In the genomic region with DNA sequence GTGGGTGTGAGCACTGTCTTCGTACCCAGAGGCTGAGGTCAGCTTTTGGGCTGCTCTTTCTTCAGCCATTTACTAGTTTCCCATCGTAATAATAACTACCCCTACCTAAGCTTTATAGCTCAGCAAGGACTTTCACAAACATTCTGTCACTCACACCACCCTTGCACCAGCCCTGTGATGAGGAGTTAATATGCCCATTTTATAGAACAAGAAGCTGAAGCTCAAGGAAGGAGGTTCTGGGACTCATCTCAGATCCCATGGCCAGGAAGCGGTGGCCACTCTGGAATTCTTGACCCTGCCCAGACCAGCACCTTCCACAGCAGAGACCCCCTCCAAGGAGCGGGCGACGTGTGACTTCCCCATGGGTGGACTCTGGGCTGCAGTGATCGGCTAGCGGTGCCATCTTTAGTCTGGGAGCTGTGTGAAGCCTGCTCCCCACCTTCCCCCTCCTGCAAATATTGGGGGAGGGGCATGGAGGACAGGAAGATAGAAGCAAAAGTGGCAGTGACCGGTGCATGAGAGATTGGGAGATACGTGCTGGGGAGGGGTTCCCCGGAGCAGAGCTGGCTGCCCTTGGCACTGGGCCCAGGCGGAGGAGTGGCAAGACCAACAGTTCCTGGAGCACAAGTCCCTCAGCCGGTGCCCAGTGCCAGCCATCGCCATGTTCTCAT, we compare ENCODE assay signal across 8 cellular contexts.
A peak's percentile ranks its signal among the peaks of the same experiment; 100 is the strongest.
DNase-seq lines count a peak whose midpoint lies in the region; ATAC-seq and TF ChIP-seq lines count a peak whose summit lies in the region.

No MANE protein-coding gene starts in this region.

- peaks cover 11% of the 10 kb centered on the region for H3F3A ChIP-seq in SK-N-SH (replicated peaks; ENCODE audit: insufficient read depth)

- H3K9ac ChIP-seq in SK-N-SH: no peak overlapping the region

- H3K4me3 ChIP-seq in HL-60 (replicated peaks; ENCODE audit: insufficient read depth, low read length) (no peak overlapping the region), SK-N-SH (ENCODE audit: low read depth in 2 of 2, low read length in 1 of 2) (no peak overlapping the region), right atrium auricular region (no peak overlapping the region), HAP-1 (no peak overlapping the region), foreskin fibroblast (ENCODE audit: low read depth in 1 of 2, low read length in 2 of 2) (no peak overlapping the region)

- peak; percentile 41; the same call in 1 of the 2 replicates for TF ChIP-seq RAD21 in SK-N-SH (IDR thresholded peaks at IDR 0.05; ENCODE audit: low read length)

- no peak overlapping the region for H3K4me3 Mint-ChIP-seq in stimulated activated effector memory CD8-positive, alpha-beta T cell treated with anti-CD3 and anti-CD28 coated beads, Interleukin-12 subunit alpha, Interleukin-12 subunit beta, amount 100 ng/mL, for 72 hours

- no peaks in the 10 kb centered on the region for H3K36me3 ChIP-seq in SK-N-SH (replicated peaks in 1 of 2; ENCODE audit: control insufficient read depth in 1 of 2, insufficient read depth in 2 of 2, low read length in 1 of 2)
- no peaks in the 10 kb centered on the region for H3K36me3 ChIP-seq in right atrium auricular region
- H3K36me3 ChIP-seq in HAP-1 (replicated peaks): no peaks in the 10 kb centered on the region

- H2AFZ ChIP-seq in SK-N-SH (ENCODE audit: low read depth): no peak overlapping the region; the same call in 1 of the 2 replicates

- POLR2A ChIA-PET in SK-N-SH (lab: Yijun Ruan, JAX): interaction anchor here (1.1 to 15.4 kb wide), 6 partner anchors 17 to 95 kb away, joined by 4 to 609 read pairs (median 16); partner anchors contain the start of gene TOB1

- H3K4me1 Mint-ChIP-seq in stimulated activated effector memory CD8-positive, alpha-beta T cell treated with anti-CD3 and anti-CD28 coated beads, Interleukin-12 subunit alpha, Interleukin-12 subunit beta, amount 100 ng/mL, for 72 hours: peaks cover 48% of the 10 kb centered on the region

- peak in 1 of 2 experiments; percentile 69; a peak in 1 of 4 replicates for TF ChIP-seq EP300 in SK-N-SH (IDR thresholded peaks at IDR 0.05; ENCODE audit: borderline replicate concordance in 1 of 2, low read depth in 1 of 2, low read length in 1 of 2)

- H4K20me1 ChIP-seq in SK-N-SH (ENCODE audit: insufficient read depth): no peaks in the 10 kb centered on the region

- no peaks in the 10 kb centered on the region for H3K9me3 Mint-ChIP-seq in stimulated activated effector memory CD8-positive, alpha-beta T cell treated with anti-CD3 and anti-CD28 coated beads, Interleukin-12 subunit alpha, Interleukin-12 subunit beta, amount 100 ng/mL, for 72 hours

- TF ChIP-seq CTCF in HL-60 (IDR thresholded peaks at IDR 0.05; ENCODE audit: insufficient read depth, low read length) (no peak), SK-N-SH (IDR thresholded peaks at IDR 0.05) (no peak), right atrium auricular region (IDR thresholded peaks at IDR 0.05) (no peak), foreskin fibroblast (IDR thresholded peaks at IDR 0.05; ENCODE audit: low read depth, low read length) (no peak)

- H3K36me3 Mint-ChIP-seq in stimulated activated effector memory CD8-positive, alpha-beta T cell treated with anti-CD3 and anti-CD28 coated beads, Interleukin-12 subunit alpha, Interleukin-12 subunit beta, amount 100 ng/mL, for 72 hours: peaks cover 6% of the 10 kb centered on the region

- no peak overlapping the region for H3K27ac ChIP-seq in HL-60 (replicated peaks)
- peak overlapping the region; percentile 81 to 82; a peak in 3 of 4 replicates for H3K27ac ChIP-seq in SK-N-SH (ENCODE audit: low read depth in 2 of 2, low read length in 1 of 2)
- H3K27ac ChIP-seq in right atrium auricular region: peak overlapping the region; percentile 75 to 86

- H3K27ac Mint-ChIP-seq in stimulated activated effector memory CD8-positive, alpha-beta T cell treated with anti-CD3 and anti-CD28 coated beads, Interleukin-12 subunit alpha, Interleukin-12 subunit beta, amount 100 ng/mL, for 72 hours: peak overlapping the region; percentile 79

- H3K4me1 ChIP-seq in SK-N-SH (ENCODE audit: control insufficient read depth in 1 of 2, insufficient read depth in 2 of 2, low read depth in 1 of 2, low read length in 1 of 2) (peaks cover 27 to 75% of the 10 kb centered on the region in 2 experiments; a peak in 3 of 4 replicates), right atrium auricular region (peaks cover 0 to 55% of the 10 kb centered on the region in 2 donors), HAP-1 (peaks cover 13% of the 10 kb centered on the region)

- no peak for ATAC-seq in stimulated activated effector memory CD8-positive, alpha-beta T cell treated with anti-CD3 and anti-CD28 coated beads, Interleukin-12 subunit alpha, Interleukin-12 subunit beta, amount 100 ng/mL, for 72 hours

- WGBS in SK-N-SH (ENCODE audit: low lambda C conversion rate): 63% methylated on average over 14 of the region's 14 CpGs

- H3K9me3 ChIP-seq in SK-N-SH (no peaks in the 10 kb centered on the region), right atrium auricular region (no peaks in the 10 kb centered on the region), HAP-1 (no peaks in the 10 kb centered on the region)

- CTCF ChIA-PET in SK-N-SH (lab: Yijun Ruan, JAX): interaction anchor here (1.3 to 16.9 kb wide), 12 partner anchors 9 to 205 kb away, joined by 3 to 820 read pairs (median 21); partner anchors contain the start of genes NME1 and TOB1

- DNase-seq in HL-60 (ENCODE audit: low read depth in 1 of 2, low spot score in 1 of 2) (peak; percentile 32 to 58), SK-N-SH (peak; percentile 91), right atrium auricular region (ENCODE audit: low spot score) (no peak), HAP-1 (ENCODE audit: low spot score in 2 of 2) (no peak), foreskin fibroblast (no peak), kidney glomerular epithelial cell (lab: John Stamatoyannopoulos, UW) (no peak)
- DNase-seq in stimulated activated effector memory CD8-positive, alpha-beta T cell treated with anti-CD3 and anti-CD28 coated beads, Interleukin-12 subunit alpha, Interleukin-12 subunit beta, amount 100 ng/mL, for 72 hours (ENCODE audit: low spot score in 2 of 2): no peak
- DNase-seq in stimulated activated CD4-positive, alpha-beta T cell treated with anti-CD3 and anti-CD28 coated beads, Interleukin-2, amount 100 ng/mL, for 48 hours: no peak

- in situ Hi-C loops in HAP-1 (cut with MboI; ENCODE audit: low sequenced_read_pairs): no loop called here

- H3K9me2 ChIP-seq in SK-N-SH: no peaks in the 10 kb centered on the region

- peak overlapping the region; percentile 28; the same call in 1 of the 2 replicates for H3K4me2 ChIP-seq in SK-N-SH

- H3K27me3 ChIP-seq in HL-60 (ENCODE audit: insufficient read depth, poor library complexity, severe bottlenecking) (no peaks in the 10 kb centered on the region), SK-N-SH (ENCODE audit: insufficient read depth) (no peaks in the 10 kb centered on the region), right atrium auricular region (no peaks in the 10 kb centered on the region), HAP-1 (ENCODE audit: low read depth) (no peaks in the 10 kb centered on the region)

- no peaks in the 10 kb centered on the region for H3K79me2 ChIP-seq in SK-N-SH (ENCODE audit: insufficient read depth)

TF ChIP-seq in SK-N-SH, 30 proteins besides CTCF, POLR2A, EP300 and RAD21 (continues in another document):
- TF ChIP-seq SMC3 (IDR thresholded peaks at IDR 0.05; ENCODE audit: low read depth, low read length) (peak; percentile 36; the same call in 1 of the 2 replicates), NFIC (IDR thresholded peaks at IDR 0.05; ENCODE audit: borderline replicate concordance) (peak; percentile 75; the same call in 1 of the 2 replicates), TAF1 (IDR thresholded peaks at IDR 0.05; ENCODE audit: borderline replicate concordance, low read depth, low read length) (no peak), CHD2 (IDR thresholded peaks at IDR 0.05; ENCODE audit: low read length, partially characterized antibody) (peak; percentile 94), ELF1 (IDR thresholded peaks at IDR 0.05) (no peak), FOSL2 (IDR thresholded peaks at IDR 0.05; ENCODE audit: borderline replicate concordance, low read depth) (no peak), EZH2phosphoT487 (IDR thresholded peaks at IDR 0.05; ENCODE audit: borderline replicate concordance, low read depth) (no peak), MXI1 (IDR thresholded peaks at IDR 0.05; ENCODE audit: low read depth, low read length) (0 out of 2 replicates have a peak, but pooled peaks have one; percentile 56), ZBTB33 (IDR thresholded peaks at IDR 0.05; ENCODE audit: borderline replicate concordance, low read depth) (no peak)
- TF ChIP-seq, protein P1, sequence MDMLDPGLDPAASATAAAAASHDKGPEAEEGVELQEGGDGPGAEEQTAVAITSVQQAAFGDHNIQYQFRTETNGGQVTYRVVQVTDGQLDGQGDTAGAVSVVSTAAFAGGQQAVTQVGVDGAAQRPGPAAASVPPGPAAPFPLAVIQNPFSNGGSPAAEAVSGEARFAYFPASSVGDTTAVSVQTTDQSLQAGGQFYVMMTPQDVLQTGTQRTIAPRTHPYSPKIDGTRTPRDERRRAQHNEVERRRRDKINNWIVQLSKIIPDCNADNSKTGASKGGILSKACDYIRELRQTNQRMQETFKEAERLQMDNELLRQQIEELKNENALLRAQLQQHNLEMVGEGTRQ (IDR thresholded peaks at IDR 0.05; ENCODE audit: borderline replicate concordance, low read depth, low read length): no peak
- TF ChIP-seq, protein P2, sequence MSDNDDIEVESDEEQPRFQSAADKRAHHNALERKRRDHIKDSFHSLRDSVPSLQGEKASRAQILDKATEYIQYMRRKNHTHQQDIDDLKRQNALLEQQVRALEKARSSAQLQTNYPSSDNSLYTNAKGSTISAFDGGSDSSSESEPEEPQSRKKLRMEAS (IDR thresholded peaks at IDR 0.05; ENCODE audit: low read depth): no peak

Comparison
In these comparisons a context has a peak if more than half of its experiments do, and no peak if none do; other contexts are left out.
1. DNase-seq: peak in HL-60 (2 of 2) and SK-N-SH (single experiment); none in right atrium auricular region (single experiment), stimulated activated effector memory CD8-positive, alpha-beta T cell treated with anti-CD3 and anti-CD28 coated beads, Interleukin-12 subunit alpha, Interleukin-12 subunit beta, amount 100 ng/mL, for 72 hours (0 of 2), stimulated activated CD4-positive, alpha-beta T cell treated with anti-CD3 and anti-CD28 coated beads, Interleukin-2, amount 100 ng/mL, for 48 hours (0 of 2), HAP-1 (0 of 2), foreskin fibroblast (0 of 2) and kidney glomerular epithelial cell (single experiment).